Comparison of ENCODE assay signal across 18 cellular contexts in genomic region chr3:58000306-58000705, GRCh38.
"Had no signal": no experiment of that assay in that cellular context is flagged by ENCODE, and none has a peak within 500 bp of the region (broad histone marks: within the 10 kb centered on the region; RNA-seq: fewer than 3 reads in every experiment).

No MANE protein-coding gene starts in this region.

- H3K27me3 ChIP-seq: gastroesophageal sphincter, spleen, tibial nerve had no signal

- H3K4me3 Mint-ChIP-seq: activated CD4-positive, alpha-beta memory T cell treated with anti-CD3 and anti-CD28 coated beads, Interleukin-2, amount 10 ng/mL, durations not matched to agents 7 days and 5 days; activated naive CD8-positive, alpha-beta T cell treated with anti-CD3 and anti-CD28 coated beads, Interleukin-2, amount 10 ng/mL, durations not matched to agents 7 days and 5 days; activated T-cell treated with anti-CD3 and anti-CD28 coated beads, Interleukin-2, amount 50 U/mL, for 72 hours; natural killer cell; stimulated activated naive B cell treated with anti-CD40 and anti-IgM and Interleukin-4, amounts not matched to agents 10 μg/mL and 1 μg/mL and 100 μg/mL, for 72 hours had no signal

- FAIRE-seq: bronchial epithelial cell had no signal

- ATAC-seq: activated T-cell treated with anti-CD3 and anti-CD28 coated beads, Interleukin-2, amount 50 U/mL, for 72 hours; gastroesophageal sphincter; natural killer cell; stimulated activated naive B cell treated with anti-CD40 and anti-IgM and Interleukin-4, amounts not matched to agents 10 μg/mL and 1 μg/mL and 100 μg/mL, for 72 hours had no signal

- DNase-seq: activated CD4-positive, alpha-beta memory T cell treated with anti-CD3 and anti-CD28 coated beads, Interleukin-2, amount 10 ng/mL, durations not matched to agents 7 days and 5 days; activated gamma-delta T cell treated with Interleukin-2 at 50 U/mL for 16 hours; activated naive CD8-positive, alpha-beta T cell treated with anti-CD3 and anti-CD28 coated beads, Interleukin-2, amount 10 ng/mL, durations not matched to agents 7 days and 5 days; activated T-cell treated with anti-CD3 and anti-CD28 coated beads, Interleukin-2, amount 50 U/mL, for 72 hours; anterior cingulate cortex; effector CD4-positive, alpha-beta T cell; hippocampal formation; lower lobe of right lung; natural killer cell; right cardiac atrium; spleen; stimulated activated CD4-positive, alpha-beta T cell treated with anti-CD3 and anti-CD28 coated beads, Interleukin-1b, Interleukin-23, amount 100 ng/mL, for 48 hours; stimulated activated naive B cell treated with anti-CD40 and anti-IgM and Interleukin-4, amounts not matched to agents 10 μg/mL and 1 μg/mL and 100 μg/mL, for 72 hours; SW 1271; T1000 had no signal

- H3K27me3 Mint-ChIP-seq: activated CD4-positive, alpha-beta memory T cell treated with anti-CD3 and anti-CD28 coated beads, Interleukin-2, amount 10 ng/mL, durations not matched to agents 7 days and 5 days; activated naive CD8-positive, alpha-beta T cell treated with anti-CD3 and anti-CD28 coated beads, Interleukin-2, amount 10 ng/mL, durations not matched to agents 7 days and 5 days; stimulated activated naive B cell treated with anti-CD40 and anti-IgM and Interleukin-4, amounts not matched to agents 10 μg/mL and 1 μg/mL and 100 μg/mL, for 72 hours had no signal

- H3K36me3 Mint-ChIP-seq: activated naive CD8-positive, alpha-beta T cell treated with anti-CD3 and anti-CD28 coated beads, Interleukin-2, amount 10 ng/mL, durations not matched to agents 7 days and 5 days; natural killer cell; stimulated activated naive B cell treated with anti-CD40 and anti-IgM and Interleukin-4, amounts not matched to agents 10 μg/mL and 1 μg/mL and 100 μg/mL, for 72 hours had no signal

- H3K27ac ChIP-seq: gastroesophageal sphincter, lower lobe of right lung, spleen had no signal

- H3K9me3 ChIP-seq: gastroesophageal sphincter, lower lobe of right lung, spleen, tibial nerve had no signal

- H3K36me3 ChIP-seq: gastroesophageal sphincter, lower lobe of right lung, spleen, tibial nerve had no signal

- H3K27ac Mint-ChIP-seq: activated CD4-positive, alpha-beta memory T cell treated with anti-CD3 and anti-CD28 coated beads, Interleukin-2, amount 10 ng/mL, durations not matched to agents 7 days and 5 days; activated naive CD8-positive, alpha-beta T cell treated with anti-CD3 and anti-CD28 coated beads, Interleukin-2, amount 10 ng/mL, durations not matched to agents 7 days and 5 days; activated T-cell treated with anti-CD3 and anti-CD28 coated beads, Interleukin-2, amount 50 U/mL, for 72 hours; natural killer cell; stimulated activated naive B cell treated with anti-CD40 and anti-IgM and Interleukin-4, amounts not matched to agents 10 μg/mL and 1 μg/mL and 100 μg/mL, for 72 hours had no signal

- H3K4me3 ChIP-seq: gastroesophageal sphincter, lower lobe of right lung, spleen, tibial nerve had no signal

- H3K9me3 Mint-ChIP-seq: activated CD4-positive, alpha-beta memory T cell treated with anti-CD3 and anti-CD28 coated beads, Interleukin-2, amount 10 ng/mL, durations not matched to agents 7 days and 5 days; activated naive CD8-positive, alpha-beta T cell treated with anti-CD3 and anti-CD28 coated beads, Interleukin-2, amount 10 ng/mL, durations not matched to agents 7 days and 5 days; activated T-cell treated with anti-CD3 and anti-CD28 coated beads, Interleukin-2, amount 50 U/mL, for 72 hours; natural killer cell; stimulated activated naive B cell treated with anti-CD40 and anti-IgM and Interleukin-4, amounts not matched to agents 10 μg/mL and 1 μg/mL and 100 μg/mL, for 72 hours had no signal
